In the genomic region with DNA sequence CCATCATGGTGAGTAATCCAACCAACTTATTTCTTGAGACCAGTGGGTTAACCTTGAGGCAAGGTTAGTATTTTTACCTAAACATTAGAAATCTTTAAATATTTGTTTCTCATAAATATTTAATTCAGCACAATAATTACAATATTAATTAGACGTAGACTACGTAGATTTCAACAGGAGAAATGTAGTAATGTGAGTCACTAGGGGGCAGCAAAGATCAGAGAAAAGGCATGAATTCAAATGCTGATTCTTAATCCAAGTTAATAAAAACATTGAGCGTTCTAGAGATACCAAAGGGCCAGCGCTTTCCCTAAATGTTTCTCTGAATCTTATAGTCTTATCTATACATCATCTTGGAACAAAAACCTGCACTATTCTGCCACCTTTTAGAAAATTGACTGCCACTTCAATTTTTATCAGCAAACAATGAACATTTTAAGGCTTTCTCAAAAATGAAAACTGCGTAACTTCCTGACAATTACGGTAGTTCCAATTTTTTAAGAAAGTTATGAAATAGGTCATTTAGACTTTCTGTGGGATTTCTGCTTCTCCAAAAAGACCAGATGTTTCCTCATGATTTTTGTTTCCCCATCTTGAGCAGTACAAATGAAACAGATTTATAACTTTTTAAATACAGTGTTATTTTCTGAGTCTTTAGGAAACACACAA, we compare ENCODE assay signal across 8 cellular contexts.
A peak's percentile ranks its signal among the peaks of the same experiment; 100 is the strongest.
DNase-seq lines count a peak whose midpoint lies in the region; ATAC-seq and TF ChIP-seq lines count a peak whose summit lies in the region.

No MANE protein-coding gene starts in this region.

- H3K27ac ChIP-seq in body of pancreas = peak overlapping the region in 3 of 4 donors; percentile 43 to 76 (median 53)
- no peak overlapping the region for H3K27ac ChIP-seq in skeletal muscle tissue (ENCODE audit: low read depth, low read length)

- H3K4me1 ChIP-seq in body of pancreas (peaks cover 33% of the 10 kb centered on the region), skeletal muscle tissue (ENCODE audit: control insufficient read depth in 3 of 3, insufficient read depth in 3 of 3, low read length in 3 of 3) (no peaks in the 10 kb centered on the region)

- intact Hi-C loops in natural killer cell (cut with micrococcal nuclease) (no loop called here), body of pancreas (cut with DNase I) (loop anchor here (5.0 kb wide), 1 partner anchor 175 kb away; no protein-coding TSS in a partner anchor)

- no peaks in the 10 kb centered on the region for H3K36me3 Mint-ChIP-seq in natural killer cell
- no peaks in the 10 kb centered on the region for H3K36me3 Mint-ChIP-seq in natural killer cell treated with Interleukin-12 subunit alpha and Interleukin-12 subunit beta and Interleukin-15 and Interleukin-18, amount 100 ng/mL, for 72 hours

- no peaks in the 10 kb centered on the region for H3K9me3 ChIP-seq in body of pancreas
- H3K9me3 ChIP-seq in skeletal muscle tissue (ENCODE audit: control insufficient read depth in 3 of 3, low read length in 3 of 3) = no peaks in the 10 kb centered on the region

- no peak overlapping the region for H3K4me3 Mint-ChIP-seq in natural killer cell
- H3K4me3 Mint-ChIP-seq in natural killer cell treated with Interleukin-12 subunit alpha and Interleukin-12 subunit beta and Interleukin-15 and Interleukin-18, amount 100 ng/mL, for 72 hours = no peak overlapping the region

- DNase-seq in natural killer cell = no peak
- no peak for DNase-seq in natural killer cell treated with Interleukin-12 subunit alpha and Interleukin-12 subunit beta and Interleukin-15 and Interleukin-18, amount 100 ng/mL, for 72 hours (ENCODE audit: low spot score)
- DNase-seq in NCI-H774 (lab: John Stamatoyannopoulos, UW) = peak; percentile 5
- peak; percentile 24 to 65 (median 42) for DNase-seq in body of pancreas
- DNase-seq in iPS DF 4.7 (ENCODE audit: extremely low read depth, low spot score) = peak; percentile 19
- no peak for DNase-seq in NK-92 treated with Interleukin-12 subunit alpha and Interleukin-12 subunit beta, amount 100 ng/mL, for 24 hours (lab: John Stamatoyannopoulos, UW)

- H3K27me3 Mint-ChIP-seq in natural killer cell (ENCODE audit: low read depth in 2 of 2) = no peaks in the 10 kb centered on the region
- H3K27me3 Mint-ChIP-seq in natural killer cell treated with Interleukin-12 subunit alpha and Interleukin-12 subunit beta and Interleukin-15 and Interleukin-18, amount 100 ng/mL, for 72 hours = no peaks in the 10 kb centered on the region

- no peak for TF ChIP-seq POLR2A in body of pancreas (IDR thresholded peaks at IDR 0.05)

- 8 to 11% methylated on average over 6 of the region's 6 CpGs for WGBS in body of pancreas, 2 donors

- no peaks in the 10 kb centered on the region for H3K4me1 Mint-ChIP-seq in natural killer cell
- no peaks in the 10 kb centered on the region for H3K4me1 Mint-ChIP-seq in natural killer cell treated with Interleukin-12 subunit alpha and Interleukin-12 subunit beta and Interleukin-15 and Interleukin-18, amount 100 ng/mL, for 72 hours (ENCODE audit: low read depth in 2 of 2)

- TF ChIP-seq CTCF in natural killer cell (IDR thresholded peaks at IDR 0.05) (peak; percentile 71), body of pancreas (IDR thresholded peaks at IDR 0.05) (peak in 6 of 7 experiments; percentile 50 to 85 (median 81))

- no peaks in the 10 kb centered on the region for H3K36me3 ChIP-seq in body of pancreas (replicated peaks in 1 of 2; ENCODE audit: insufficient read depth in 1 of 2, low read depth in 2 of 2)
- no peaks in the 10 kb centered on the region for H3K36me3 ChIP-seq in skeletal muscle tissue (ENCODE audit: control insufficient read depth in 3 of 3, insufficient read depth in 3 of 3, low read length in 3 of 3)

- no peak for ATAC-seq in natural killer cell
- ATAC-seq in natural killer cell treated with Interleukin-12 subunit alpha and Interleukin-12 subunit beta and Interleukin-15 and Interleukin-18, amount 100 ng/mL, for 72 hours = no peak
- ATAC-seq in HG02943 (IDR thresholded peaks at IDR 0.05; ENCODE audit: low read depth, unreplicated experiment) = peak; percentile 60
- peak; percentile 83 for ATAC-seq in body of pancreas

- H3K27me3 ChIP-seq in body of pancreas (no peaks in the 10 kb centered on the region), skeletal muscle tissue (ENCODE audit: control insufficient read depth in 3 of 3, insufficient read depth in 3 of 3, low read length in 3 of 3) (no peaks in the 10 kb centered on the region)

- H3K4me3 ChIP-seq in body of pancreas = no peak overlapping the region
- peak overlapping the region in 2 of 3 donors; percentile 49 to 58 for H3K4me3 ChIP-seq in skeletal muscle tissue (ENCODE audit: low read length in 3 of 3)

- H3K9ac ChIP-seq in skeletal muscle tissue (ENCODE audit: low read depth in 1 of 3, low read length in 3 of 3) = peak overlapping the region in 1 of 3 donors; percentile 52

- H3K9me3 Mint-ChIP-seq in natural killer cell = peaks cover 0 to under 1% of the 10 kb centered on the region in 2 donors
- H3K9me3 Mint-ChIP-seq in natural killer cell treated with Interleukin-12 subunit alpha and Interleukin-12 subunit beta and Interleukin-15 and Interleukin-18, amount 100 ng/mL, for 72 hours = no peaks in the 10 kb centered on the region

- no peak overlapping the region for H3K27ac Mint-ChIP-seq in natural killer cell
- no peak overlapping the region for H3K27ac Mint-ChIP-seq in natural killer cell treated with Interleukin-12 subunit alpha and Interleukin-12 subunit beta and Interleukin-15 and Interleukin-18, amount 100 ng/mL, for 72 hours

Comparison
In these comparisons a context has a peak if more than half of its experiments do, and no peak if none do; other contexts are left out.
1. ATAC-seq: peak in HG02943 (single experiment) and body of pancreas (single experiment); none in natural killer cell (0 of 3) and natural killer cell treated with Interleukin-12 subunit alpha and Interleukin-12 subunit beta and Interleukin-15 and Interleukin-18, amount 100 ng/mL, for 72 hours (0 of 2).
2. DNase-seq: peak in NCI-H774 (single experiment), body of pancreas (4 of 4) and iPS DF 4.7 (single experiment); none in natural killer cell (single experiment), natural killer cell treated with Interleukin-12 subunit alpha and Interleukin-12 subunit beta and Interleukin-15 and Interleukin-18, amount 100 ng/mL, for 72 hours (single experiment) and NK-92 treated with Interleukin-12 subunit alpha and Interleukin-12 subunit beta, amount 100 ng/mL, for 24 hours (single experiment).
3. H3K4me3 ChIP-seq: peak in skeletal muscle tissue (2 of 3); none in body of pancreas (0 of 2).